ENCODE assay signal across 15 cellular contexts in genomic region chr22:26949193-26949592, GRCh38.
DNase-seq lines count a peak whose midpoint lies in the region; ATAC-seq, FAIRE-seq and TF ChIP-seq lines count a peak whose summit lies in the region.
"Had no signal": no experiment of that assay in that cellular context is flagged by ENCODE, and none has a peak within 500 bp of the region (broad histone marks: within the 10 kb centered on the region; RNA-seq: fewer than 3 reads in every experiment).

No MANE protein-coding gene starts in this region.

- no peaks in the 10 kb centered on the region for H3K9me3 ChIP-seq in esophagus muscularis mucosa
- H3K9me3 ChIP-seq in small intestine (ENCODE audit: control insufficient read depth, low read depth), result no peaks in the 10 kb centered on the region

- no peak for FAIRE-seq in small intestine (lab: Jason Lieb, UNC)
- FAIRE-seq: GM18507 had no signal

- no peaks in the 10 kb centered on the region for H3K27me3 ChIP-seq in esophagus muscularis mucosa
- peaks cover 0 to 4% of the 10 kb centered on the region in 2 donors for H3K27me3 ChIP-seq in small intestine (ENCODE audit: control insufficient read depth in 2 of 2, insufficient read depth in 2 of 2, low read length in 2 of 2)

- TF ChIP-seq EP300 in esophagus muscularis mucosa (IDR thresholded peaks at IDR 0.05), result no peak

- no peak overlapping the region for H3K4me3 Mint-ChIP-seq in activated T-cell treated with anti-CD3 and anti-CD28 coated beads, Interleukin-2, amount 50 U/mL, for 4 hours
- H3K4me3 Mint-ChIP-seq in effector memory CD8-positive, alpha-beta T cell, result no peak overlapping the region

- peak; percentile 31 for DNase-seq in Caki2 (ENCODE audit: low read depth)
- DNase-seq in HuH-7 (ENCODE audit: low spot score), result peak; percentile 11
- DNase-seq in UCSD-AML1 (lab: John Stamatoyannopoulos, UW; ENCODE audit: unreplicated experiment), result peak; percentile 26
- peak; percentile 57 for DNase-seq in iPS-NIHi11 (ENCODE audit: low spot score)
- no peak for DNase-seq in esophagus muscularis mucosa (ENCODE audit: extremely low spot score)
- no peak for DNase-seq in activated T-cell treated with anti-CD3 and anti-CD28 coated beads, Interleukin-2, amount 50 U/mL, for 4 hours
- no peak for DNase-seq in small intestine
- DNase-seq in effector memory CD8-positive, alpha-beta T cell, result no peak
- DNase-seq: activated T-cell treated with anti-CD3 and anti-CD28 coated beads, Interleukin-2, amount 50 U/mL, for 48 hours; COR-L47; NCI-H1105; NK-92 treated with Interleukin-12 subunit alpha and Interleukin-12 subunit beta, amount 100 ng/mL, for 24 hours; T1000 had no signal

- intact Hi-C loops in esophagus muscularis mucosa (cut with DNase I), result no loop called here

- no peak for TF ChIP-seq POLR2A in esophagus muscularis mucosa (IDR thresholded peaks at IDR 0.05; ENCODE audit: low read depth)

- no peaks in the 10 kb centered on the region for H3K36me3 ChIP-seq in esophagus muscularis mucosa
- H3K36me3 ChIP-seq in small intestine (ENCODE audit: control insufficient read depth in 2 of 2, insufficient read depth in 2 of 2, low read length in 2 of 2), result no peaks in the 10 kb centered on the region

- H3K9me3 Mint-ChIP-seq in activated T-cell treated with anti-CD3 and anti-CD28 coated beads, Interleukin-2, amount 50 U/mL, for 4 hours, result no peaks in the 10 kb centered on the region
- no peaks in the 10 kb centered on the region for H3K9me3 Mint-ChIP-seq in effector memory CD8-positive, alpha-beta T cell

- H3K4me1 Mint-ChIP-seq in activated T-cell treated with anti-CD3 and anti-CD28 coated beads, Interleukin-2, amount 50 U/mL, for 4 hours (ENCODE audit: low read depth), result no peaks in the 10 kb centered on the region
- no peaks in the 10 kb centered on the region for H3K4me1 Mint-ChIP-seq in effector memory CD8-positive, alpha-beta T cell (ENCODE audit: low read depth in 2 of 2)

- H3K4me3 ChIP-seq in esophagus muscularis mucosa (no peak overlapping the region), small intestine (ENCODE audit: low read depth in 1 of 2, low read length in 2 of 2) (no peak overlapping the region)
- H3K4me3 ChIP-seq: smooth muscle cell had no signal

- H3K4me1 ChIP-seq in esophagus muscularis mucosa, result no peaks in the 10 kb centered on the region
- H3K4me1 ChIP-seq in small intestine (ENCODE audit: control insufficient read depth in 2 of 2, insufficient read depth in 1 of 2, low read depth in 1 of 2, low read length in 1 of 2), result no peaks in the 10 kb centered on the region

- 14% methylated on average over 3 of the region's 3 CpGs for WGBS in esophagus muscularis mucosa
- 46 to 73% (median 58%) methylated on average over 3 of the region's 3 CpGs for WGBS in small intestine, 3 donors

- H3K36me3 Mint-ChIP-seq in activated T-cell treated with anti-CD3 and anti-CD28 coated beads, Interleukin-2, amount 50 U/mL, for 4 hours (ENCODE audit: insufficient read depth), result no peaks in the 10 kb centered on the region
- no peaks in the 10 kb centered on the region for H3K36me3 Mint-ChIP-seq in effector memory CD8-positive, alpha-beta T cell (ENCODE audit: insufficient read depth)

- peaks cover 29% of the 10 kb centered on the region for H3K27me3 Mint-ChIP-seq in activated T-cell treated with anti-CD3 and anti-CD28 coated beads, Interleukin-2, amount 50 U/mL, for 4 hours (ENCODE audit: low read depth)
- H3K27me3 Mint-ChIP-seq in effector memory CD8-positive, alpha-beta T cell, result peaks cover 33 to 49% of the 10 kb centered on the region in 2 donors

- H3K27ac ChIP-seq in esophagus muscularis mucosa (replicated peaks in 1 of 4) (no peak overlapping the region), small intestine (ENCODE audit: low read depth in 1 of 2, low read length in 1 of 2) (no peak overlapping the region)

- H3K27ac Mint-ChIP-seq in effector memory CD8-positive, alpha-beta T cell, result no peak overlapping the region

- TF ChIP-seq CTCF in esophagus muscularis mucosa (IDR thresholded peaks at IDR 0.05), result no peak

- no peak for ATAC-seq in activated T-cell treated with anti-CD3 and anti-CD28 coated beads, Interleukin-2, amount 50 U/mL, for 4 hours
- no peak for ATAC-seq in effector memory CD8-positive, alpha-beta T cell (replicated peaks)

- in situ Hi-C loops in Caki2 (cut with HindIII; ENCODE audit: low pct_unique_long_range_greater_than_20kb, low sequenced_read_pairs), result no loop called here

Comparison
In these comparisons a context has a peak if more than half of its experiments do, and no peak if none do; other contexts are left out.
1. DNase-seq: peak in Caki2 (single experiment), HuH-7 (single experiment), UCSD-AML1 (single experiment) and iPS-NIHi11 (single experiment); none in esophagus muscularis mucosa (single experiment), activated T-cell treated with anti-CD3 and anti-CD28 coated beads, Interleukin-2, amount 50 U/mL, for 4 hours (single experiment), small intestine (single experiment) and effector memory CD8-positive, alpha-beta T cell (0 of 3).